ENCODE assay signal across 20 cellular contexts in genomic region chr7:157329447-157329846, GRCh38.
"Had no signal": no experiment of that assay in that cellular context is flagged by ENCODE, and none has a peak within 500 bp of the region (broad histone marks: within the 10 kb centered on the region; RNA-seq: fewer than 3 reads in every experiment).

No MANE protein-coding gene starts in this region.

- H3K36me3 ChIP-seq: left lung, spleen, tibial artery had no signal

- FAIRE-seq: endometrium had no signal

- H3K27me3 ChIP-seq: foreskin keratinocyte, left lung, spleen had no signal

- H3K9me3 Mint-ChIP-seq: activated naive CD4-positive, alpha-beta T cell treated with anti-CD3 and anti-CD28 coated beads, Interleukin-2, amount 50 U/mL, for 24 hours; dendritic cell treated with granulocyte-macrophage colony-stimulating factor and Interleukin-4, amounts not matched to agents 40 ng/mL and 50 ng/mL, for 4 days; nephron had no signal

- H3K36me3 Mint-ChIP-seq: brain had no signal

- ATAC-seq: foreskin keratinocyte, left lung had no signal

- H3K27me3 Mint-ChIP-seq: dendritic cell treated with granulocyte-macrophage colony-stimulating factor and Interleukin-4, amounts not matched to agents 40 ng/mL and 50 ng/mL, for 4 days had no signal

- H3K27ac ChIP-seq: foreskin keratinocyte, left lung, spleen, tibial artery had no signal

- H3K27ac Mint-ChIP-seq: activated naive CD4-positive, alpha-beta T cell treated with anti-CD3 and anti-CD28 coated beads, Interleukin-2, amount 50 U/mL, for 24 hours; brain; dendritic cell treated with granulocyte-macrophage colony-stimulating factor and Interleukin-4, amounts not matched to agents 40 ng/mL and 50 ng/mL, for 4 days; nephron had no signal

- H3K4me1 Mint-ChIP-seq: activated naive CD4-positive, alpha-beta T cell treated with anti-CD3 and anti-CD28 coated beads, Interleukin-2, amount 50 U/mL, for 24 hours; brain; nephron had no signal

- H3K4me3 Mint-ChIP-seq: activated naive CD4-positive, alpha-beta T cell treated with anti-CD3 and anti-CD28 coated beads, Interleukin-2, amount 50 U/mL, for 24 hours; brain; dendritic cell treated with granulocyte-macrophage colony-stimulating factor and Interleukin-4, amounts not matched to agents 40 ng/mL and 50 ng/mL, for 4 days; nephron had no signal

- H3K4me1 ChIP-seq: foreskin keratinocyte, left lung, tibial artery had no signal

- H3K9me3 ChIP-seq: left lung, spleen, tibial artery had no signal

- H3K4me3 ChIP-seq: left lung, spleen, tibial artery had no signal

- DNase-seq: activated CD4-positive, alpha-beta T cell treated with anti-CD3 and anti-CD28 coated beads for 1 hour; activated CD4-positive, alpha-beta T cell treated with anti-CD3 and anti-CD28 coated beads, Interleukin-2, amount 50 U/mL, for 1 hour; activated gamma-delta T cell treated with Interleukin-2 at 50 U/mL for 16 hours; activated T-cell treated with anti-CD3 and anti-CD28 coated beads, Interleukin-2, amount 50 U/mL, for 1 hour; aorta; effector CD4-positive, alpha-beta T cell; foreskin keratinocyte; left lung; mammary epithelial cell; midbrain; occipital lobe; spleen; stimulated activated CD4-positive, alpha-beta T cell treated with anti-CD3 and anti-CD28 coated beads, Interleukin-4, amount 100 ng/mL, for 1 hour; stimulated activated naive CD4-positive, alpha-beta T cell; tibial artery had no signal
